In genomic region chr19:10251792-10252694, GRCh38 we compare ENCODE assay signal across 8 cellular contexts. TPM values are rescaled to one million over a fixed set of nuclear protein-coding genes. Genes with fewer than 3 reads are reported as not detected.
A peak's percentile ranks its signal among the peaks of the same experiment; 100 is the strongest.
DNase-seq lines count a peak whose midpoint lies in the region; ATAC-seq, FAIRE-seq and TF ChIP-seq lines count a peak whose summit lies in the region.

TSS of gene MRPL4 (plus strand) at chr19:10252214. CDS start at chr19:10252254, 40 bp downstream.

- H3K36me3 ChIP-seq in body of pancreas (replicated peaks in 1 of 2; ENCODE audit: insufficient read depth in 1 of 2, low read depth in 2 of 2) (peaks cover 0 to 1% of the 10 kb centered on the region in 2 donors), sigmoid colon (peaks cover 13 to 34% (median 20%) of the 10 kb centered on the region in 4 donors)

- TF ChIP-seq EP300 in sigmoid colon (IDR thresholded peaks at IDR 0.05) = no peak

- intact Hi-C loops in body of pancreas (cut with DNase I) (no loop called here), sigmoid colon (cut with DNase I) (loop anchor here (1.0 to 5.0 kb wide), 5 partner anchors 21 to 321 kb away; partner anchors contain the start of genes DNMT1, PPAN, S1PR2 and TYK2)

- peak; percentile 94 for FAIRE-seq in TTC549 (lab: Jason Lieb, UNC)

- peak; percentile 93 for ATAC-seq in GM18520 (IDR thresholded peaks at IDR 0.05; ENCODE audit: unreplicated experiment)
- ATAC-seq in HG03064 (IDR thresholded peaks at IDR 0.05; ENCODE audit: low read depth, unreplicated experiment) = peak; percentile 64
- ATAC-seq in body of pancreas = peak; percentile 99

- TF ChIP-seq CTCF in 22Rv1 (IDR thresholded peaks at IDR 0.05) = no peak
- TF ChIP-seq CTCF in body of pancreas (IDR thresholded peaks at IDR 0.05) = peak in 1 of 7 experiments; percentile 16
- no peak for TF ChIP-seq CTCF in sigmoid colon (IDR thresholded peaks at IDR 0.05)

- DNase-seq in NCI-H2107 treated with DMSO at 0.1 percent for 48 hours (lab: John Stamatoyannopoulos, UW; ENCODE audit: unreplicated experiment) (peak; percentile 98), body of pancreas (peak; percentile 96 to 99 (median 97)), iPS DF 19.7 (ENCODE audit: low read depth, low spot score) (peak; percentile 95), sigmoid colon (peak; percentile 98)

- 0 to 1% methylated on average over 13 to 76 of the region's 77 CpGs for whole genome bisulfite sequencing in body of pancreas, 2 donors
- 0% methylated on average over 77 of the region's 77 CpGs for WGBS in sigmoid colon, 2 donors

- H3K4me1 ChIP-seq in body of pancreas = peaks cover 19% of the 10 kb centered on the region
- peaks cover 0 to 27% (median 17%) of the 10 kb centered on the region in 4 donors for H3K4me1 ChIP-seq in sigmoid colon

- H3K27ac ChIP-seq in 22Rv1 (peak within 1 kb of the TSS; percentile 72), body of pancreas (peak within 1 kb of the TSS; percentile 60 to 90 (median 72)), sigmoid colon (peak within 1 kb of the TSS; percentile 82 to 92 (median 87))

- H3K9me3 ChIP-seq in body of pancreas (no peaks in the 10 kb centered on the region), sigmoid colon (no peaks in the 10 kb centered on the region)

- H3K27me3 ChIP-seq in body of pancreas (no peaks in the 10 kb centered on the region), sigmoid colon (no peaks in the 10 kb centered on the region)

- TF ChIP-seq POLR2A in body of pancreas (IDR thresholded peaks at IDR 0.05) = peak in 2 of 3 donors; percentile 60 to 68
- peak in 1 of 2 donors; percentile 48 for TF ChIP-seq POLR2A in sigmoid colon (IDR thresholded peaks at IDR 0.05)

- H3K4me3 ChIP-seq in body of pancreas (peak within 1 kb of the TSS; percentile 81 to 96), sigmoid colon (peak within 1 kb of the TSS; percentile 83 to 91 (median 85))

RNA-seq across cellular contexts. Expression of gene MRPL4, which starts in this region (rescaled TPM):
- total RNA-seq in body of pancreas (10 to 100 TPM; 17.9 to 18.1 TPM), sigmoid colon (10 to 100 TPM; 37.9 to 68.9 (median 62.8) TPM)
- polyA plus RNA-seq in sigmoid colon = 10 to 100 TPM; 45.1 to 85.2 (median 51.1) TPM

Comparison
In these comparisons a context has a peak if more than half of its experiments do, and no peak if none do; other contexts are left out.
1. Peak in every context shown above with its lines: DNase-seq, ATAC-seq, H3K4me3 ChIP-seq and H3K27ac ChIP-seq.